8 cellular contexts compared by ENCODE assay signal in genomic region chr17:32445075-32445427, GRCh38. TPM values are rescaled to one million over a fixed set of nuclear protein-coding genes. Genes with fewer than 3 reads are reported as not detected.
A peak's percentile ranks its signal among the peaks of the same experiment; 100 is the strongest.
DNase-seq lines count a peak whose midpoint lies in the region; ATAC-seq and TF ChIP-seq lines count a peak whose summit lies in the region.

No MANE protein-coding gene starts in this region.

- intact Hi-C loops in breast epithelium (cut with DNase I; ENCODE audit: low total_unique reads) = no loop called here

- H3K4me3 ChIP-seq in SK-N-MC (peak overlapping the region; percentile 98), breast epithelium (peak overlapping the region; percentile 98 to 99 (median 99))

- no peak for TF ChIP-seq POLR2A in breast epithelium (IDR thresholded peaks at IDR 0.05)

- ATAC-seq in HG02840 (IDR thresholded peaks at IDR 0.05; ENCODE audit: low FRiP score, unreplicated experiment) = peak; percentile 26
- no peak for ATAC-seq in HG02981 (IDR thresholded peaks at IDR 0.05; ENCODE audit: unreplicated experiment)
- no peak for ATAC-seq in HG03039 (IDR thresholded peaks at IDR 0.05; ENCODE audit: unreplicated experiment)

- H3K9ac ChIP-seq in SK-N-MC (ENCODE audit: insufficient read length) = peak overlapping the region; percentile 96

- H3K4me1 ChIP-seq in breast epithelium = peaks cover 0 to 3% of the 10 kb centered on the region in 2 donors

- DNase-seq in GM03348 (ENCODE audit: low spot score) = peak; percentile 69
- DNase-seq in SK-N-MC (ENCODE audit: low read depth, low spot score) = no peak
- no peak for DNase-seq in breast epithelium (ENCODE audit: low spot score in 2 of 2)
- peak; percentile 81 for DNase-seq in kidney tubule cell (ENCODE audit: low spot score)
- DNase-seq in stimulated activated CD4-positive, alpha-beta T cell treated with anti-CD3 and anti-CD28 coated beads, Interleukin-2, amount 100 ng/mL, for 24 hours = peak; percentile 48 to 60

- H3K9me3 ChIP-seq in SK-N-MC (ENCODE audit: low read depth, low read length) (no peaks in the 10 kb centered on the region), breast epithelium (no peaks in the 10 kb centered on the region)

- H3K36me3 ChIP-seq in SK-N-MC (ENCODE audit: insufficient read depth, low read length) (peaks cover 47% of the 10 kb centered on the region), breast epithelium (no peaks in the 10 kb centered on the region)

- H3K27me3 ChIP-seq in breast epithelium = no peaks in the 10 kb centered on the region

- H3K27ac ChIP-seq in SK-N-MC (peak overlapping the region; percentile 91; the same call in 1 of the 2 replicates), breast epithelium (peak overlapping the region; percentile 89)

- no peak for TF ChIP-seq CTCF in breast epithelium (IDR thresholded peaks at IDR 0.05)

RNA-seq across cellular contexts. Expression of gene PSMD11, which starts 0.7 kb away (rescaled TPM):
- 10 to 100 TPM; 49.2 to 61.9 (median 56.6) TPM for total RNA-seq in breast epithelium

RNA-seq across cellular contexts. Expression of gene CDK5R1, which starts 41.7 kb away (rescaled TPM):
- under 1 TPM; 0.66 to 0.88 (median 0.80) TPM for total RNA-seq in breast epithelium

Comparison
In these comparisons a context has a peak if more than half of its experiments do, and no peak if none do; other contexts are left out.
1. DNase-seq: peak in GM03348 (single experiment), kidney tubule cell (single experiment) and stimulated activated CD4-positive, alpha-beta T cell treated with anti-CD3 and anti-CD28 coated beads, Interleukin-2, amount 100 ng/mL, for 24 hours (2 of 2); none in SK-N-MC (single experiment) and breast epithelium (0 of 2).